In the genomic region with DNA sequence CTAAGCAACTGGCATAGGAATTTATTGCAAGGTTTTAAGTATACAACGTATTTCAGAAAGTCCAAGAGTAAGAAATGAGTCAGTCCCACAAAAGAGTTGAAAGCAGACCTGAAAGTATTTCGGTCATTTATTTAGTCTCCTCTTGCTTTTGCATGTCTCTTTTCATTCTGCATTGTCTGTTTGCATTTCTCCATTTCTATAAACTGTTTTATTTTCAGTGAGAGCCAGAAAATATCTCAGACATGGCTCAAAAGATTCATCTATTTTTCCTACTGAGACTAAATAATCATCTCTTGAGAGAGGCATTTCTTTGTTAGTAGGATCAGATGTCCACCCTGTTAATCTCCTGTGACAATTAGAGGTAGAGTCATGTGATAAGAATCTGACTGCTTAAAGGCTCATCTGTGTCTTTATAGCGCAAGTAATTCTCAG, we compare ENCODE assay signal across 11 cellular contexts.
DNase-seq lines count a peak whose midpoint lies in the region; ATAC-seq, FAIRE-seq and TF ChIP-seq lines count a peak whose summit lies in the region.
"Had no signal": no experiment of that assay in that cellular context is flagged by ENCODE, and none has a peak within 500 bp of the region (broad histone marks: within the 10 kb centered on the region; RNA-seq: fewer than 3 reads in every experiment).

No MANE protein-coding gene starts in this region.

- no peaks in the 10 kb centered on the region for H3K36me3 Mint-ChIP-seq in activated CD8-positive, alpha-beta memory T cell treated with anti-CD3 and anti-CD28 coated beads, Interleukin-2, amount 10 ng/mL, durations not matched to agents 7 days and 5 days
- no peaks in the 10 kb centered on the region for H3K36me3 Mint-ChIP-seq in naive thymus-derived CD8-positive, alpha-beta T cell
- H3K36me3 Mint-ChIP-seq in effector memory CD8-positive, alpha-beta T cell (ENCODE audit: insufficient read depth) = no peaks in the 10 kb centered on the region

- 0% methylated on average over 3 of the region's 3 CpGs for WGBS in GM12878 (ENCODE audit: insufficient coverage, insufficient replicate concordance, low lambda C conversion rate, missing lambda C conversion rate)
- 39 to 42% (median 42%) methylated on average over 3 of the region's 3 CpGs for WGBS in psoas muscle, 3 donors

- in situ Hi-C loops in GM13976 (cut with MboI; ENCODE audit: low sequenced_read_pairs, unreplicated experiment) (no loop called here), GM12878 (cut with MboI) (no loop called here)

- H3K27ac ChIP-seq in GM12878 (ENCODE audit: control insufficient read depth, insufficient read depth) (no peak overlapping the region), psoas muscle (no peak overlapping the region)

- H3K27me3 ChIP-seq in GM12878 (replicated peaks in 1 of 2; ENCODE audit: control insufficient read depth in 2 of 2, insufficient read depth in 2 of 2, low read length in 1 of 2) (no peaks in the 10 kb centered on the region), psoas muscle (ENCODE audit: insufficient read depth in 3 of 3, low read length in 2 of 3) (no peaks in the 10 kb centered on the region)

- H3K27me3 Mint-ChIP-seq in activated CD8-positive, alpha-beta memory T cell treated with anti-CD3 and anti-CD28 coated beads, Interleukin-2, amount 10 ng/mL, durations not matched to agents 7 days and 5 days = no peaks in the 10 kb centered on the region
- no peaks in the 10 kb centered on the region for H3K27me3 Mint-ChIP-seq in naive thymus-derived CD8-positive, alpha-beta T cell
- H3K27me3 Mint-ChIP-seq in effector memory CD8-positive, alpha-beta T cell = no peaks in the 10 kb centered on the region
- H3K27me3 Mint-ChIP-seq: CD4-positive, alpha-beta T cell had no signal

- H3K27ac Mint-ChIP-seq in activated CD8-positive, alpha-beta memory T cell treated with anti-CD3 and anti-CD28 coated beads, Interleukin-2, amount 10 ng/mL, durations not matched to agents 7 days and 5 days = no peak overlapping the region
- no peak overlapping the region for H3K27ac Mint-ChIP-seq in naive thymus-derived CD8-positive, alpha-beta T cell
- no peak overlapping the region for H3K27ac Mint-ChIP-seq in effector memory CD8-positive, alpha-beta T cell
- H3K27ac Mint-ChIP-seq: CD4-positive, alpha-beta T cell had no signal

- no peaks in the 10 kb centered on the region for H3K4me1 Mint-ChIP-seq in activated CD8-positive, alpha-beta memory T cell treated with anti-CD3 and anti-CD28 coated beads, Interleukin-2, amount 10 ng/mL, durations not matched to agents 7 days and 5 days
- no peaks in the 10 kb centered on the region for H3K4me1 Mint-ChIP-seq in naive thymus-derived CD8-positive, alpha-beta T cell
- H3K4me1 Mint-ChIP-seq in effector memory CD8-positive, alpha-beta T cell (ENCODE audit: low read depth in 2 of 2) = no peaks in the 10 kb centered on the region

- DNase-seq in GM13976 (ENCODE audit: low spot score) (peak; percentile 3), GM12878 (ENCODE audit: low read depth, low spot score) (no peak), psoas muscle (no peak)
- no peak for DNase-seq in activated CD8-positive, alpha-beta memory T cell treated with anti-CD3 and anti-CD28 coated beads, Interleukin-2, amount 10 ng/mL, durations not matched to agents 7 days and 5 days
- no peak for DNase-seq in naive thymus-derived CD8-positive, alpha-beta T cell
- no peak for DNase-seq in effector memory CD8-positive, alpha-beta T cell
- DNase-seq: CD4-positive, alpha-beta T cell; H7; T-helper 9 cell had no signal

- no peak overlapping the region for H3K4me2 ChIP-seq in GM12878 (ENCODE audit: control insufficient read depth, insufficient read depth)

- no TSS peak for BruUV-seq in GM12878 (replicated peaks; lab: Mats Ljungman, UMichigan)

- H3K9me3 Mint-ChIP-seq in activated CD8-positive, alpha-beta memory T cell treated with anti-CD3 and anti-CD28 coated beads, Interleukin-2, amount 10 ng/mL, durations not matched to agents 7 days and 5 days (ENCODE audit: low read depth) = no peaks in the 10 kb centered on the region
- H3K9me3 Mint-ChIP-seq in naive thymus-derived CD8-positive, alpha-beta T cell = no peaks in the 10 kb centered on the region
- H3K9me3 Mint-ChIP-seq in effector memory CD8-positive, alpha-beta T cell = no peaks in the 10 kb centered on the region
- H3K9me3 Mint-ChIP-seq: CD4-positive, alpha-beta T cell had no signal

- CTCF ChIA-PET in GM12878 (lab: Yijun Ruan, JAX) = interaction anchor here (2.6 kb wide), 1 partner anchor 34 kb away, joined by 17 read pairs; no protein-coding TSS in a partner anchor
- CTCF ChIA-PET in activated CD8-positive, alpha-beta memory T cell treated with anti-CD3 and anti-CD28 coated beads, Interleukin-2, amount 10 ng/mL, durations not matched to agents 7 days and 5 days (lab: Charles Lee) = no interaction called here

- peak in 1 of 2 experiments; percentile 73; a peak in 2 of 4 replicates for TF ChIP-seq EP300 in GM12878 (IDR thresholded peaks at IDR 0.05; ENCODE audit: borderline replicate concordance in 1 of 2, control insufficient read depth in 1 of 2, low read depth in 2 of 2, low read length in 2 of 2)

- no peak overlapping the region for H3K4me3 Mint-ChIP-seq in activated CD8-positive, alpha-beta memory T cell treated with anti-CD3 and anti-CD28 coated beads, Interleukin-2, amount 10 ng/mL, durations not matched to agents 7 days and 5 days
- H3K4me3 Mint-ChIP-seq in naive thymus-derived CD8-positive, alpha-beta T cell = no peak overlapping the region
- no peak overlapping the region for H3K4me3 Mint-ChIP-seq in effector memory CD8-positive, alpha-beta T cell
- H3K4me3 Mint-ChIP-seq: CD4-positive, alpha-beta T cell had no signal

- no peaks in the 10 kb centered on the region for H3K79me2 ChIP-seq in GM12878 (ENCODE audit: control insufficient read depth, insufficient read depth, low read length)

- H3K4me3 ChIP-seq in GM12878 (no peak overlapping the region), psoas muscle (no peak overlapping the region)

- H3K9me3 ChIP-seq in GM12878 (replicated peaks; ENCODE audit: control insufficient read depth, insufficient read depth, low read length) (no peaks in the 10 kb centered on the region), psoas muscle (no peaks in the 10 kb centered on the region)

- FAIRE-seq in GM12878 (lab: Jason Lieb, UNC) = peak; percentile 49

- TF ChIP-seq CTCF in GM13976 (IDR thresholded peaks at IDR 0.05; ENCODE audit: borderline replicate concordance, control extremely low read depth, extremely low read depth, insufficient read depth, missing control alignments) = no peak
- no peak for TF ChIP-seq CTCF in GM12878 (IDR thresholded peaks at IDR 0.05 in 2 of 3, conservative IDR thresholded peaks at IDR 0.05 in 1 of 3; ENCODE audit: control insufficient read depth in 2 of 3, extremely low read depth in 1 of 3, insufficient read depth in 1 of 3, low read depth in 3 of 3, low read length in 3 of 3)
- no peak for TF ChIP-seq CTCF in psoas muscle (IDR thresholded peaks at IDR 0.05)

- SMC1A ChIA-PET in GM12878 (lab: Charles Lee; ENCODE audit: uncharacterized antibody, unreplicated experiment) = interaction anchor here (1.8 to 2.7 kb wide), 5 partner anchors 18 to 58 kb away, joined by 5 to 28 read pairs (median 14); no protein-coding TSS in a partner anchor

- POLR2A ChIA-PET in GM12878 (lab: Charles Lee) = no interaction called here
- POLR2A ChIA-PET in naive thymus-derived CD8-positive, alpha-beta T cell (lab: Charles Lee) = no interaction called here

- intact Hi-C loops in GM12878 (cut with micrococcal nuclease; ENCODE audit: unreplicated experiment) = no loop called here
- intact Hi-C loops in psoas muscle (cut with DNase I) = no loop called here

- no peak for TF ChIP-seq POLR2A in GM12878 (IDR thresholded peaks at IDR 0.05; ENCODE audit: low read depth, low read length)

- TF ChIP-seq RAD21 in GM12878 (IDR thresholded peaks at IDR 0.05; ENCODE audit: insufficient read depth, low read depth, low read length) = no peak

- no peaks in the 10 kb centered on the region for H3K36me3 ChIP-seq in GM12878 (ENCODE audit: control insufficient read depth in 2 of 2, insufficient read depth in 2 of 2, low read length in 1 of 2)
- H3K36me3 ChIP-seq in psoas muscle (ENCODE audit: insufficient read depth in 1 of 2, low read depth in 1 of 2) = no peaks in the 10 kb centered on the region

- no peak overlapping the region for H3K9ac ChIP-seq in GM12878 (ENCODE audit: control insufficient read depth, insufficient read depth, low read length)

- RAD21 ChIA-PET in GM12878 (lab: Charles Lee; ENCODE audit: unreplicated experiment) = interaction anchor here (0.6 to 4.0 kb wide), 6 partner anchors 18 to 209 kb away, joined by 3 to 44 read pairs (median 17); no protein-coding TSS in a partner anchor

- H3K4me1 ChIP-seq in GM12878 (ENCODE audit: control insufficient read depth, insufficient read depth, low read length) = no peaks in the 10 kb centered on the region
- H3K4me1 ChIP-seq in psoas muscle = no peaks in the 10 kb centered on the region

- ATAC-seq in GM21515 (IDR thresholded peaks at IDR 0.05; ENCODE audit: unreplicated experiment) (peak; percentile 82), HG03108 (IDR thresholded peaks at IDR 0.05; ENCODE audit: unreplicated experiment) (peak; percentile 73), GM12878 (peak; percentile 88), psoas muscle (no peak)
- no peak for ATAC-seq in activated CD8-positive, alpha-beta memory T cell treated with anti-CD3 and anti-CD28 coated beads, Interleukin-2, amount 10 ng/mL, durations not matched to agents 7 days and 5 days
- ATAC-seq in naive thymus-derived CD8-positive, alpha-beta T cell = no peak
- no peak for ATAC-seq in effector memory CD8-positive, alpha-beta T cell (replicated peaks)

- no peak overlapping the region for H2AFZ ChIP-seq in GM12878 (ENCODE audit: control insufficient read depth, low read depth, low read length)

- no peaks in the 10 kb centered on the region for H4K20me1 ChIP-seq in GM12878 (ENCODE audit: control insufficient read depth, insufficient read depth)

TF ChIP-seq in GM12878, 131 proteins besides CTCF, POLR2A, EP300 and RAD21 (continues in another document):
- TF ChIP-seq ATF7 (IDR thresholded peaks at IDR 0.05; ENCODE audit: low read depth) (peak; percentile 53), SIN3A (IDR thresholded peaks at IDR 0.05; ENCODE audit: low read depth, low read length) (no peak), SKIL (IDR thresholded peaks at IDR 0.05; ENCODE audit: low read depth, poor library complexity, severe bottlenecking) (peak; percentile 74)

Comparison
In these comparisons a context has a peak if more than half of its experiments do, and no peak if none do; other contexts are left out.
1. ATAC-seq: peak in GM21515 (single experiment), HG03108 (single experiment) and GM12878 (single experiment); none in psoas muscle (0 of 4), activated CD8-positive, alpha-beta memory T cell treated with anti-CD3 and anti-CD28 coated beads, Interleukin-2, amount 10 ng/mL, durations not matched to agents 7 days and 5 days (single experiment), naive thymus-derived CD8-positive, alpha-beta T cell (0 of 2) and effector memory CD8-positive, alpha-beta T cell (single experiment).